In genomic region chr13:72970301-72970880, GRCh38 we compare ENCODE assay signal across 19 cellular contexts.
DNase-seq lines count a peak whose midpoint lies in the region; ATAC-seq and TF ChIP-seq lines count a peak whose summit lies in the region.
"Had no signal": no experiment of that assay in that cellular context is flagged by ENCODE, and none has a peak within 500 bp of the region (broad histone marks: within the 10 kb centered on the region; RNA-seq: fewer than 3 reads in every experiment).

No MANE protein-coding gene starts in this region.

- no peaks in the 10 kb centered on the region for H3K4me1 ChIP-seq in breast epithelium
- H3K4me1 ChIP-seq in mucosa of rectum (ENCODE audit: control insufficient read depth in 2 of 2, insufficient read depth in 2 of 2, low read length in 2 of 2), result peaks cover 0 to 2% of the 10 kb centered on the region in 2 donors
- H3K4me1 ChIP-seq: SJSA1 had no signal

- TF ChIP-seq CTCF in MCF 10A (IDR thresholded peaks at IDR 0.05; ENCODE audit: unreplicated experiment) (no peak), breast epithelium (IDR thresholded peaks at IDR 0.05) (no peak), epithelial cell of esophagus (IDR thresholded peaks at IDR 0.05; ENCODE audit: insufficient read depth, low read depth, low read length, missing control alignments) (no peak), WTC11 (IDR thresholded peaks at IDR 0.05) (no peak)

- H3K36me3 ChIP-seq in breast epithelium (no peaks in the 10 kb centered on the region), mucosa of rectum (ENCODE audit: control insufficient read depth in 2 of 2, insufficient read depth in 2 of 2, low read length in 2 of 2) (peaks cover 0 to 2% of the 10 kb centered on the region in 2 donors)
- H3K36me3 ChIP-seq: SJSA1 had no signal

- H3K4me1 Mint-ChIP-seq in MCF 10A (ENCODE audit: insufficient read depth, unreplicated experiment), result no peaks in the 10 kb centered on the region
- H3K4me1 Mint-ChIP-seq in WTC11, result peaks cover 6% of the 10 kb centered on the region

- H3K4me3 ChIP-seq in breast epithelium, result no peak overlapping the region
- no peak overlapping the region for H3K4me3 ChIP-seq in epithelial cell of esophagus (ENCODE audit: low read length)
- H3K4me3 ChIP-seq in mucosa of rectum (ENCODE audit: low read length in 2 of 2), result peak overlapping the region; percentile 39 to 57
- H3K4me3 ChIP-seq: SJSA1 had no signal

- H3K27ac ChIP-seq in breast epithelium (no peak overlapping the region), mucosa of rectum (ENCODE audit: low read depth in 2 of 2, low read length in 2 of 2) (peak overlapping the region; percentile 43 to 47)
- H3K27ac ChIP-seq: SJSA1 had no signal

- H3K27me3 ChIP-seq in breast epithelium (no peaks in the 10 kb centered on the region), mucosa of rectum (ENCODE audit: control insufficient read depth in 2 of 2, insufficient read depth in 2 of 2, low read length in 2 of 2) (no peaks in the 10 kb centered on the region)
- H3K27me3 ChIP-seq: SJSA1 had no signal

- no peak overlapping the region for H3K4me3 Mint-ChIP-seq in MCF 10A (ENCODE audit: unreplicated experiment)
- no peak overlapping the region for H3K4me3 Mint-ChIP-seq in WTC11
- H3K4me3 Mint-ChIP-seq: H9 had no signal

- no peaks in the 10 kb centered on the region for H3K27me3 Mint-ChIP-seq in MCF 10A (ENCODE audit: insufficient read depth, unreplicated experiment)
- H3K27me3 Mint-ChIP-seq in WTC11 (ENCODE audit: low read depth), result no peaks in the 10 kb centered on the region

- H3K9me3 Mint-ChIP-seq in MCF 10A (ENCODE audit: unreplicated experiment) (no peaks in the 10 kb centered on the region), WTC11 (no peaks in the 10 kb centered on the region)
- H3K9me3 Mint-ChIP-seq: H9 had no signal

- intact Hi-C loops in MCF 10A (cut with micrococcal nuclease) (no loop called here), breast epithelium (cut with DNase I; ENCODE audit: low total_unique reads) (no loop called here)

- H3K27ac Mint-ChIP-seq in MCF 10A (ENCODE audit: low read depth, unreplicated experiment) (peak overlapping the region; percentile 51), WTC11 (no peak overlapping the region)
- H3K27ac Mint-ChIP-seq: H9 had no signal

- POLR2A ChIA-PET in MCF 10A (lab: Yijun Ruan, JAX), result interaction anchor here (1.0 to 1.9 kb wide), 3 partner anchors 12 to 90 kb away, joined by 4 to 5 read pairs (median 4); no protein-coding TSS in a partner anchor
- POLR2A ChIA-PET in WTC11 (lab: Charles Lee), result no interaction called here

- no peak for ATAC-seq in WTC11

- H3K36me3 Mint-ChIP-seq in MCF 10A (ENCODE audit: insufficient read depth, unreplicated experiment) (peaks cover 7% of the 10 kb centered on the region), WTC11 (no peaks in the 10 kb centered on the region; the same call in 1 of the 2 replicates)

- H3K9me3 ChIP-seq in breast epithelium (no peaks in the 10 kb centered on the region), mucosa of rectum (ENCODE audit: control insufficient read depth in 2 of 2, low read length in 2 of 2) (no peaks in the 10 kb centered on the region)
- H3K9me3 ChIP-seq: SJSA1 had no signal

- no TSS peak for BruUV-seq in MCF 10A (replicated peaks; lab: Mats Ljungman, UMichigan)

- no peak for TF ChIP-seq POLR2A in breast epithelium (IDR thresholded peaks at IDR 0.05)

- DNase-seq in MCF 10A (ENCODE audit: unreplicated experiment) (no peak), breast epithelium (ENCODE audit: low spot score in 2 of 2) (no peak), epithelial cell of esophagus (ENCODE audit: low read depth) (peak; percentile 35), Kasumi-1 (lab: John Stamatoyannopoulos, UW) (no peak), WTC11 (ENCODE audit: low spot score) (no peak), DMS153 treated with DMSO at 0.1 percent for 48 hours (lab: John Stamatoyannopoulos, UW; ENCODE audit: unreplicated experiment) (no peak), UCSD-AML1 (lab: John Stamatoyannopoulos, UW; ENCODE audit: unreplicated experiment) (no peak)
- DNase-seq: 8988T; C1 segment of cervical spinal cord; DMS53; H9; NCI-H1694; NCI-H2107; NCI-H526; NK-92 treated with Interleukin-12 subunit alpha and Interleukin-12 subunit beta, amount 100 ng/mL, for 24 hours; OCI-M1; RPMI8226 had no signal

- CTCF ChIA-PET in MCF 10A (lab: Yijun Ruan, JAX) (no interaction called here), WTC11 (lab: Charles Lee) (interaction anchor here (1.4 kb wide), 1 partner anchor 18 kb away, joined by 3 read pairs; no protein-coding TSS in a partner anchor)

- H3K9ac ChIP-seq in mucosa of rectum (ENCODE audit: low read depth in 1 of 2, low read length in 2 of 2), result peak overlapping the region in 1 of 2 donors; percentile 10

TF ChIP-seq in WTC11, 78 proteins besides CTCF, POLR2A, EP300 and RAD21 (continues in another document):
- TF ChIP-seq ZNF263 (CRISPR knock-in tag; IDR thresholded peaks at IDR 0.05; ENCODE audit: low read depth), result no peak
- TF ChIP-seq, protein P1, sequence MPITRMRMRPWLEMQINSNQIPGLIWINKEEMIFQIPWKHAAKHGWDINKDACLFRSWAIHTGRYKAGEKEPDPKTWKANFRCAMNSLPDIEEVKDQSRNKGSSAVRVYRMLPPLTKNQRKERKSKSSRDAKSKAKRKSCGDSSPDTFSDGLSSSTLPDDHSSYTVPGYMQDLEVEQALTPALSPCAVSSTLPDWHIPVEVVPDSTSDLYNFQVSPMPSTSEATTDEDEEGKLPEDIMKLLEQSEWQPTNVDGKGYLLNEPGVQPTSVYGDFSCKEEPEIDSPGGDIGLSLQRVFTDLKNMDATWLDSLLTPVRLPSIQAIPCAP (CRISPR knock-in tag; IDR thresholded peaks at IDR 0.05), result no peak
- TF ChIP-seq NR2C2 (CRISPR knock-in tag; IDR thresholded peaks at IDR 0.05), result no peak
- no peak for TF ChIP-seq NFE2L1 (CRISPR knock-in tag; IDR thresholded peaks at IDR 0.05)
- no peak for TF ChIP-seq ATF1 (CRISPR knock-in tag; IDR thresholded peaks at IDR 0.05)
- TF ChIP-seq, protein P2, sequence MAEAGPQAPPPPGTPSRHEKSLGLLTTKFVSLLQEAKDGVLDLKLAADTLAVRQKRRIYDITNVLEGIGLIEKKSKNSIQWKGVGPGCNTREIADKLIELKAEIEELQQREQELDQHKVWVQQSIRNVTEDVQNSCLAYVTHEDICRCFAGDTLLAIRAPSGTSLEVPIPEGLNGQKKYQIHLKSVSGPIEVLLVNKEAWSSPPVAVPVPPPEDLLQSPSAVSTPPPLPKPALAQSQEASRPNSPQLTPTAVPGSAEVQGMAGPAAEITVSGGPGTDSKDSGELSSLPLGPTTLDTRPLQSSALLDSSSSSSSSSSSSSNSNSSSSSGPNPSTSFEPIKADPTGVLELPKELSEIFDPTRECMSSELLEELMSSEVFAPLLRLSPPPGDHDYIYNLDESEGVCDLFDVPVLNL (CRISPR knock-in tag; IDR thresholded peaks at IDR 0.05; ENCODE audit: borderline replicate concordance, low read depth), result no peak
- TF ChIP-seq, protein P3, sequence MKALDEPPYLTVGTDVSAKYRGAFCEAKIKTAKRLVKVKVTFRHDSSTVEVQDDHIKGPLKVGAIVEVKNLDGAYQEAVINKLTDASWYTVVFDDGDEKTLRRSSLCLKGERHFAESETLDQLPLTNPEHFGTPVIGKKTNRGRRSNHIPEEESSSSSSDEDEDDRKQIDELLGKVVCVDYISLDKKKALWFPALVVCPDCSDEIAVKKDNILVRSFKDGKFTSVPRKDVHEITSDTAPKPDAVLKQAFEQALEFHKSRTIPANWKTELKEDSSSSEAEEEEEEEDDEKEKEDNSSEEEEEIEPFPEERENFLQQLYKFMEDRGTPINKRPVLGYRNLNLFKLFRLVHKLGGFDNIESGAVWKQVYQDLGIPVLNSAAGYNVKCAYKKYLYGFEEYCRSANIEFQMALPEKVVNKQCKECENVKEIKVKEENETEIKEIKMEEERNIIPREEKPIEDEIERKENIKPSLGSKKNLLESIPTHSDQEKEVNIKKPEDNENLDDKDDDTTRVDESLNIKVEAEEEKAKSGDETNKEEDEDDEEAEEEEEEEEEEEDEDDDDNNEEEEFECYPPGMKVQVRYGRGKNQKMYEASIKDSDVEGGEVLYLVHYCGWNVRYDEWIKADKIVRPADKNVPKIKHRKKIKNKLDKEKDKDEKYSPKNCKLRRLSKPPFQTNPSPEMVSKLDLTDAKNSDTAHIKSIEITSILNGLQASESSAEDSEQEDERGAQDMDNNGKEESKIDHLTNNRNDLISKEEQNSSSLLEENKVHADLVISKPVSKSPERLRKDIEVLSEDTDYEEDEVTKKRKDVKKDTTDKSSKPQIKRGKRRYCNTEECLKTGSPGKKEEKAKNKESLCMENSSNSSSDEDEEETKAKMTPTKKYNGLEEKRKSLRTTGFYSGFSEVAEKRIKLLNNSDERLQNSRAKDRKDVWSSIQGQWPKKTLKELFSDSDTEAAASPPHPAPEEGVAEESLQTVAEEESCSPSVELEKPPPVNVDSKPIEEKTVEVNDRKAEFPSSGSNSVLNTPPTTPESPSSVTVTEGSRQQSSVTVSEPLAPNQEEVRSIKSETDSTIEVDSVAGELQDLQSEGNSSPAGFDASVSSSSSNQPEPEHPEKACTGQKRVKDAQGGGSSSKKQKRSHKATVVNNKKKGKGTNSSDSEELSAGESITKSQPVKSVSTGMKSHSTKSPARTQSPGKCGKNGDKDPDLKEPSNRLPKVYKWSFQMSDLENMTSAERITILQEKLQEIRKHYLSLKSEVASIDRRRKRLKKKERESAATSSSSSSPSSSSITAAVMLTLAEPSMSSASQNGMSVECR (CRISPR knock-in tag; IDR thresholded peaks at IDR 0.05; ENCODE audit: borderline replicate concordance), result no peak
- TF ChIP-seq JAZF1 (CRISPR knock-in tag; IDR thresholded peaks at IDR 0.05), result no peak
- no peak for TF ChIP-seq FOXP1 (CRISPR knock-in tag; IDR thresholded peaks at IDR 0.05; ENCODE audit: borderline replicate concordance)
- TF ChIP-seq, protein P4, sequence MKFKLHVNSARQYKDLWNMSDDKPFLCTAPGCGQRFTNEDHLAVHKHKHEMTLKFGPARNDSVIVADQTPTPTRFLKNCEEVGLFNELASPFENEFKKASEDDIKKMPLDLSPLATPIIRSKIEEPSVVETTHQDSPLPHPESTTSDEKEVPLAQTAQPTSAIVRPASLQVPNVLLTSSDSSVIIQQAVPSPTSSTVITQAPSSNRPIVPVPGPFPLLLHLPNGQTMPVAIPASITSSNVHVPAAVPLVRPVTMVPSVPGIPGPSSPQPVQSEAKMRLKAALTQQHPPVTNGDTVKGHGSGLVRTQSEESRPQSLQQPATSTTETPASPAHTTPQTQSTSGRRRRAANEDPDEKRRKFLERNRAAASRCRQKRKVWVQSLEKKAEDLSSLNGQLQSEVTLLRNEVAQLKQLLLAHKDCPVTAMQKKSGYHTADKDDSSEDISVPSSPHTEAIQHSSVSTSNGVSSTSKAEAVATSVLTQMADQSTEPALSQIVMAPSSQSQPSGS (CRISPR knock-in tag; IDR thresholded peaks at IDR 0.05; ENCODE audit: borderline replicate concordance, low read depth), result no peak

Comparison
In these comparisons a context has a peak if more than half of its experiments do, and no peak if none do; other contexts are left out.
1. H3K27ac ChIP-seq: peak in mucosa of rectum (2 of 2); none in breast epithelium (0 of 2).
2. H3K4me3 ChIP-seq: peak in mucosa of rectum (2 of 2); none in breast epithelium (0 of 3) and epithelial cell of esophagus (single experiment).